In genomic region chr20:46709055-46709458, GRCh38 we compare ENCODE assay signal across 9 cellular contexts. TPM values are rescaled to one million over a fixed set of nuclear protein-coding genes. Genes with fewer than 3 reads are reported as not detected.
DNase-seq lines count a peak whose midpoint lies in the region; ATAC-seq and TF ChIP-seq lines count a peak whose summit lies in the region.
"Had no signal": no experiment of that assay in that cellular context is flagged by ENCODE, and none has a peak within 500 bp of the region (broad histone marks: within the 10 kb centered on the region; RNA-seq: fewer than 3 reads in every experiment).

No MANE protein-coding gene starts in this region.

- H3K4me3 ChIP-seq in ascending aorta, result peak overlapping the region; percentile 69 to 81
- H3K4me3 ChIP-seq in effector memory CD4-positive, alpha-beta T cell (ENCODE audit: insufficient read depth, low read depth, low read length, poor library complexity, severe bottlenecking), result no peak overlapping the region

- intact Hi-C loops in ascending aorta (cut with DNase I), result loop anchor here (1.0 kb wide), 1 partner anchor 20 kb away; the partner anchor contains the start of gene TP53RK

- DNase-seq in HT-29 (ENCODE audit: low spot score) (peak; percentile 15), ascending aorta (ENCODE audit: low spot score in 2 of 2) (no peak), immature natural killer cell (no peak), NCI-H1048 (lab: John Stamatoyannopoulos, UW) (no peak), NCI-H2029 treated with DMSO at 0.1 percent for 48 hours (lab: John Stamatoyannopoulos, UW) (no peak)
- DNase-seq in stimulated activated effector memory CD8-positive, alpha-beta T cell treated with anti-CD3 and anti-CD28 coated beads, Interleukin-12 subunit alpha, Interleukin-12 subunit beta, amount 100 ng/mL, for 72 hours (ENCODE audit: low spot score in 2 of 2), result no peak
- no peak for DNase-seq in stimulated activated CD8-positive, alpha-beta memory T cell treated with anti-CD3 and anti-CD28 coated beads, Interleukin-4, amount 100 ng/mL, for 48 hours
- DNase-seq in effector memory CD4-positive, alpha-beta T cell, result no peak

- H3K27ac ChIP-seq in ascending aorta, result peak overlapping the region; percentile 61 to 74
- no peak overlapping the region for H3K27ac ChIP-seq in effector memory CD4-positive, alpha-beta T cell (ENCODE audit: insufficient read depth, low read length, poor library complexity, severe bottlenecking)

- no peaks in the 10 kb centered on the region for H3K9me3 ChIP-seq in ascending aorta
- no peaks in the 10 kb centered on the region for H3K9me3 ChIP-seq in effector memory CD4-positive, alpha-beta T cell (ENCODE audit: control insufficient read depth, low read length)

- H3K4me1 ChIP-seq in ascending aorta, result peaks cover 0 to 5% of the 10 kb centered on the region in 2 donors
- peaks cover 6% of the 10 kb centered on the region for H3K4me1 ChIP-seq in effector memory CD4-positive, alpha-beta T cell (ENCODE audit: control insufficient read depth, insufficient read depth, low read length, poor library complexity, severe bottlenecking)

- peak overlapping the region in 3 of 6 donors; percentile 1 to 41 (median 6) for H3K27ac Mint-ChIP-seq in immature natural killer cell
- H3K27ac Mint-ChIP-seq in stimulated activated effector memory CD8-positive, alpha-beta T cell treated with anti-CD3 and anti-CD28 coated beads, Interleukin-12 subunit alpha, Interleukin-12 subunit beta, amount 100 ng/mL, for 72 hours, result no peak overlapping the region

- H3K27me3 Mint-ChIP-seq in immature natural killer cell (ENCODE audit: low read depth in 3 of 3), result peaks cover 4 to 9% (median 7%) of the 10 kb centered on the region in 3 donors

- peaks cover 0 to 3% (median 0%) of the 10 kb centered on the region in 6 donors for H3K9me3 Mint-ChIP-seq in immature natural killer cell
- no peaks in the 10 kb centered on the region for H3K9me3 Mint-ChIP-seq in stimulated activated effector memory CD8-positive, alpha-beta T cell treated with anti-CD3 and anti-CD28 coated beads, Interleukin-12 subunit alpha, Interleukin-12 subunit beta, amount 100 ng/mL, for 72 hours

- H3K27me3 ChIP-seq in ascending aorta, result no peaks in the 10 kb centered on the region
- H3K27me3 ChIP-seq in effector memory CD4-positive, alpha-beta T cell (replicated peaks; ENCODE audit: control insufficient read depth, insufficient read depth, low read length, poor library complexity, severe bottlenecking), result peaks cover 14% of the 10 kb centered on the region

- ATAC-seq in stimulated activated effector memory CD8-positive, alpha-beta T cell treated with anti-CD3 and anti-CD28 coated beads, Interleukin-12 subunit alpha, Interleukin-12 subunit beta, amount 100 ng/mL, for 72 hours, result no peak

- TF ChIP-seq CTCF in ascending aorta (IDR thresholded peaks at IDR 0.05), result no peak

- no peaks in the 10 kb centered on the region for H3K36me3 Mint-ChIP-seq in immature natural killer cell
- no peaks in the 10 kb centered on the region for H3K36me3 Mint-ChIP-seq in stimulated activated effector memory CD8-positive, alpha-beta T cell treated with anti-CD3 and anti-CD28 coated beads, Interleukin-12 subunit alpha, Interleukin-12 subunit beta, amount 100 ng/mL, for 72 hours

- peaks cover 11 to 15% of the 10 kb centered on the region in 2 donors for H3K4me1 Mint-ChIP-seq in immature natural killer cell
- H3K4me1 Mint-ChIP-seq in stimulated activated effector memory CD8-positive, alpha-beta T cell treated with anti-CD3 and anti-CD28 coated beads, Interleukin-12 subunit alpha, Interleukin-12 subunit beta, amount 100 ng/mL, for 72 hours, result peaks cover 19% of the 10 kb centered on the region

- H3K4me3 Mint-ChIP-seq in immature natural killer cell, result peak overlapping the region; percentile 50 to 81 (median 73)
- peak overlapping the region; percentile 49 for H3K4me3 Mint-ChIP-seq in stimulated activated effector memory CD8-positive, alpha-beta T cell treated with anti-CD3 and anti-CD28 coated beads, Interleukin-12 subunit alpha, Interleukin-12 subunit beta, amount 100 ng/mL, for 72 hours

- H3K36me3 ChIP-seq in ascending aorta, result no peaks in the 10 kb centered on the region
- no peaks in the 10 kb centered on the region for H3K36me3 ChIP-seq in effector memory CD4-positive, alpha-beta T cell (ENCODE audit: control insufficient read depth, insufficient read depth, low read length)

RNA-seq across cellular contexts. Expression of gene SLC2A10, which starts 0.4 kb away (rescaled TPM):
- 1.5 and 3.5 TPM in 2 replicates for total RNA-seq in HT-29 (2014; rRNA removed; shearing (Covaris generic))
- 13.1 TPM for total RNA-seq in ascending aorta
- 1 to 10 TPM in 2 of 3 donors, not detected in 1; 1.3 to 3.0 TPM for polyA plus RNA-seq in immature natural killer cell
- total RNA-seq: T-helper 2 cell treated with Interferon-gamma antibody and Interleukin-4, amounts not matched to agents 100 ng/mL and 5 ng/mL, for 36 hours had no signal

RNA-seq across cellular contexts. Expression of gene TP53RK, which starts 19.8 kb away (rescaled TPM):
- 40.2 and 44.7 TPM in 2 replicates for total RNA-seq in HT-29 (2014; rRNA removed; shearing (Covaris generic))
- 30.8 TPM for total RNA-seq in ascending aorta
- 10 to 100 TPM; 17.5 to 23.9 (median 18.4) TPM for polyA plus RNA-seq in immature natural killer cell

RNA-seq across cellular contexts. Expression of gene SLC13A3, which starts 57.8 kb away (rescaled TPM):
- not detected in 2 replicates for total RNA-seq in HT-29 (2014; rRNA removed; shearing (Covaris generic))
- not detected for total RNA-seq in ascending aorta
- polyA plus RNA-seq in immature natural killer cell, result under 1 TPM in 1 of 3 donors, not detected in 2; 0.26 TPM
- total RNA-seq: T-helper 2 cell treated with Interferon-gamma antibody and Interleukin-4, amounts not matched to agents 100 ng/mL and 5 ng/mL, for 36 hours had no signal
